ENCODE assay signal across 1 cellular context in the genomic region with DNA sequence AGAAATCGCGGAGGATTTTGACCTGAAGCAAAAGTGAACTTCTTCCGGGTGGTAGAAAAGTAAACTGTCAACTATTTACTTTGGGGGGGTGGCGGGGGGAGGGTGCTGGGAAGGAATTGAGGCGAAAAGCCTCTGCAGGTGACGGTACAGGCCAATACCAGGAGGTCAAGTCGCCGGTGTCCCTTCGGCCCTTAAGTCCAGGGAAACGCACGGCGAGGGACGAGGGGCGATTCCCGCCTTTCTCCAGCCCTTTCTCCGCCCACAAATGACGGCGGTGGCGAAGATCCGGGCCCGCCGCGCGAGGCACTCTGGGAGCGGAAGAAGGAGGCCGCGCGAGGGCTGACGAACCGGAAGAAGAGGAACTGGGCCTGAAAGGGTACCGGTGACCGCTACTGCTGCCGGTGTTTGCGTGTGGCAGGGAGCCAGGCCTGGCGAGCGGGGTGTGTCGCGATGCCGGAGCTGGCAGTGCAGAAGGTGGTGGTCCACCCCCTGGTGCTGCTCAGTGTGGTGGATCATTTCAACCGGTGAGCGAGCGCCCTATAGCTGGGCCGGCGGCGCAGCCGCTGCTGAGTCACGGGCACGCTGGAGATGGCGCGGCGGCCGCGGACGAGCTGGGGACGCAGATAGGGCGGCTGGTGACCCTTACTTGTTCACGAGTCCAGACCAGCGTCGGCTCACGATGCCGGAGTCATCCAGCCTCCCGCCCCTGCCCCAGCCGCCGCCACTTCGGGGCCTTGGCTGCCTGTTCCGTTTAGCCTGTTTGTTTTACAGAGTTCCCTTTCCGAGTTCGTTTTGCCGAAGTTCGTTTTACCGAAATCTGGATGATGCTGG.
TF ChIP-seq lines count a peak whose summit lies in the region.

PSMD7 (plus strand) TSS at position 350 of the 831 bp plus-strand sequence; CDS start at position 451, 101 bp downstream.

TF ChIP-seq in K562, 482 proteins besides CTCF, POLR2A, EP300 and RAD21 (continued from another document and continues in another):
- TF ChIP-seq, protein P1, sequence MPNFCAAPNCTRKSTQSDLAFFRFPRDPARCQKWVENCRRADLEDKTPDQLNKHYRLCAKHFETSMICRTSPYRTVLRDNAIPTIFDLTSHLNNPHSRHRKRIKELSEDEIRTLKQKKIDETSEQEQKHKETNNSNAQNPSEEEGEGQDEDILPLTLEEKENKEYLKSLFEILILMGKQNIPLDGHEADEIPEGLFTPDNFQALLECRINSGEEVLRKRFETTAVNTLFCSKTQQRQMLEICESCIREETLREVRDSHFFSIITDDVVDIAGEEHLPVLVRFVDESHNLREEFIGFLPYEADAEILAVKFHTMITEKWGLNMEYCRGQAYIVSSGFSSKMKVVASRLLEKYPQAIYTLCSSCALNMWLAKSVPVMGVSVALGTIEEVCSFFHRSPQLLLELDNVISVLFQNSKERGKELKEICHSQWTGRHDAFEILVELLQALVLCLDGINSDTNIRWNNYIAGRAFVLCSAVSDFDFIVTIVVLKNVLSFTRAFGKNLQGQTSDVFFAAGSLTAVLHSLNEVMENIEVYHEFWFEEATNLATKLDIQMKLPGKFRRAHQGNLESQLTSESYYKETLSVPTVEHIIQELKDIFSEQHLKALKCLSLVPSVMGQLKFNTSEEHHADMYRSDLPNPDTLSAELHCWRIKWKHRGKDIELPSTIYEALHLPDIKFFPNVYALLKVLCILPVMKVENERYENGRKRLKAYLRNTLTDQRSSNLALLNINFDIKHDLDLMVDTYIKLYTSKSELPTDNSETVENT (CRISPR knock-in tag; IDR thresholded peaks at IDR 0.05): peak; percentile 86
- peak; percentile 29; the same call in 1 of the 2 replicates for TF ChIP-seq NBN (IDR thresholded peaks at IDR 0.05; ENCODE audit: low read depth)
- peak; percentile 83 for TF ChIP-seq CREM (IDR thresholded peaks at IDR 0.05; ENCODE audit: low read depth)
- TF ChIP-seq ID3 (CRISPR knock-in tag; IDR thresholded peaks at IDR 0.05): no peak
- TF ChIP-seq ID3 (tag; IDR thresholded peaks at IDR 0.05): 0 out of 2 replicates have a peak, but pooled peaks have one; percentile 30
- TF ChIP-seq BMI1 (IDR thresholded peaks at IDR 0.05; ENCODE audit: low read length): no peak
- TF ChIP-seq RBBP5 (IDR thresholded peaks at IDR 0.05; ENCODE audit: borderline replicate concordance, insufficient read depth, low read length, poor library complexity, severe bottlenecking): peak; percentile 96
- peak; percentile 98 for TF ChIP-seq SUPT5H (IDR thresholded peaks at IDR 0.05)
- peak; percentile 95 for TF ChIP-seq NR2C2 (CRISPR knock-in tag; IDR thresholded peaks at IDR 0.05)
- peak; percentile 99 for TF ChIP-seq NR2C2 (tag; IDR thresholded peaks at IDR 0.05)
- TF ChIP-seq DPF2 (IDR thresholded peaks at IDR 0.05): peak; percentile 37
- TF ChIP-seq, protein P2, sequence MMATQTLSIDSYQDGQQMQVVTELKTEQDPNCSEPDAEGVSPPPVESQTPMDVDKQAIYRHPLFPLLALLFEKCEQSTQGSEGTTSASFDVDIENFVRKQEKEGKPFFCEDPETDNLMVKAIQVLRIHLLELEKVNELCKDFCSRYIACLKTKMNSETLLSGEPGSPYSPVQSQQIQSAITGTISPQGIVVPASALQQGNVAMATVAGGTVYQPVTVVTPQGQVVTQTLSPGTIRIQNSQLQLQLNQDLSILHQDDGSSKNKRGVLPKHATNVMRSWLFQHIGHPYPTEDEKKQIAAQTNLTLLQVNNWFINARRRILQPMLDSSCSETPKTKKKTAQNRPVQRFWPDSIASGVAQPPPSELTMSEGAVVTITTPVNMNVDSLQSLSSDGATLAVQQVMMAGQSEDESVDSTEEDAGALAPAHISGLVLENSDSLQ (IDR thresholded peaks at IDR 0.05): peak; percentile 32
- no peak for TF ChIP-seq ZNF3 (CRISPR knock-in tag; IDR thresholded peaks at IDR 0.05)
- TF ChIP-seq CBX2 (IDR thresholded peaks at IDR 0.05; ENCODE audit: insufficient read depth, low read length, poor library complexity, severe bottlenecking): no peak
- TF ChIP-seq PHB2 (IDR thresholded peaks at IDR 0.05; ENCODE audit: low read depth): no peak
- peak; percentile 71; the same call in 1 of the 2 replicates for TF ChIP-seq ZBTB9 (CRISPR knock-in tag; IDR thresholded peaks at IDR 0.05)
- TF ChIP-seq RNF2 (IDR thresholded peaks at IDR 0.05): peak; percentile 88
- TF ChIP-seq BRD4 (IDR thresholded peaks at IDR 0.05): peak; percentile 94
- TF ChIP-seq EGR1 (conservative IDR thresholded peaks at IDR 0.05): peak; percentile 37
- TF ChIP-seq ZBED1 (IDR thresholded peaks at IDR 0.05): no peak
- TF ChIP-seq TCF3 (CRISPR knock-in tag; IDR thresholded peaks at IDR 0.05): peak; percentile 44
- no peak for TF ChIP-seq HBP1 (CRISPR knock-in tag; IDR thresholded peaks at IDR 0.05)
- TF ChIP-seq, protein P3, sequence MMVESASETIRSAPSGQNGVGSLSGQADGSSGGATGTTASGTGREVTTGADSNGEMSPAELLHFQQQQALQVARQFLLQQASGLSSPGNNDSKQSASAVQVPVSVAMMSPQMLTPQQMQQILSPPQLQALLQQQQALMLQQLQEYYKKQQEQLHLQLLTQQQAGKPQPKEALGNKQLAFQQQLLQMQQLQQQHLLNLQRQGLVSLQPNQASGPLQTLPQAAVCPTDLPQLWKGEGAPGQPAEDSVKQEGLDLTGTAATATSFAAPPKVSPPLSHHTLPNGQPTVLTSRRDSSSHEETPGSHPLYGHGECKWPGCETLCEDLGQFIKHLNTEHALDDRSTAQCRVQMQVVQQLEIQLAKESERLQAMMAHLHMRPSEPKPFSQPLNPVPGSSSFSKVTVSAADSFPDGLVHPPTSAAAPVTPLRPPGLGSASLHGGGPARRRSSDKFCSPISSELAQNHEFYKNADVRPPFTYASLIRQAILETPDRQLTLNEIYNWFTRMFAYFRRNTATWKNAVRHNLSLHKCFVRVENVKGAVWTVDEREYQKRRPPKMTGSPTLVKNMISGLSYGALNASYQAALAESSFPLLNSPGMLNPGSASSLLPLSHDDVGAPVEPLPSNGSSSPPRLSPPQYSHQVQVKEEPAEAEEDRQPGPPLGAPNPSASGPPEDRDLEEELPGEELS (CRISPR knock-in tag; IDR thresholded peaks at IDR 0.05; ENCODE audit: borderline replicate concordance): peak; percentile 83; the same call in 1 of the 2 replicates
- TF ChIP-seq MLLT1 (IDR thresholded peaks at IDR 0.05): 0 out of 4 replicates have a peak, but pooled peaks of 1 of the 2 experiments have one; percentile 54
- no peak for TF ChIP-seq SREBF1 (IDR thresholded peaks at IDR 0.05; ENCODE audit: borderline replicate concordance, low read depth, low read length)
- TF ChIP-seq ZNF592 (IDR thresholded peaks at IDR 0.05): peak; percentile 73
- peak in 1 of 2 experiments; percentile 85; a peak in 2 of 4 replicates for TF ChIP-seq ZNF639 (CRISPR knock-in tag; conservative IDR thresholded peaks at IDR 0.05 in 1 of 2, IDR thresholded peaks at IDR 0.05 in 1 of 2)
- peak; percentile 99 for TF ChIP-seq L3MBTL2 (IDR thresholded peaks at IDR 0.05)
- peak; percentile 31; the same call in 1 of the 2 replicates for TF ChIP-seq CEBPG (CRISPR knock-in tag; IDR thresholded peaks at IDR 0.05)
- no peak for TF ChIP-seq CEBPG (tag; conservative IDR thresholded peaks at IDR 0.05 in 1 of 2, IDR thresholded peaks at IDR 0.05 in 1 of 2)
- peak; percentile 46; the same call in 1 of the 2 replicates for TF ChIP-seq ATF3 (IDR thresholded peaks at IDR 0.05)
- peak; percentile 45; the same call in 1 of the 2 replicates for TF ChIP-seq ATF3 (CRISPR knock-in tag; conservative IDR thresholded peaks at IDR 0.05)
- TF ChIP-seq NCOA6 (IDR thresholded peaks at IDR 0.05): no peak
- TF ChIP-seq ESRRA (IDR thresholded peaks at IDR 0.05; ENCODE audit: borderline replicate concordance, low read depth): peak; percentile 83
- TF ChIP-seq ELF4 (CRISPR knock-in tag; IDR thresholded peaks at IDR 0.05): peak; percentile 88
- peak; percentile 15 for TF ChIP-seq SOX6 (IDR thresholded peaks at IDR 0.05)
- no peak for TF ChIP-seq POU5F1 (IDR thresholded peaks at IDR 0.05; ENCODE audit: borderline replicate concordance, low read depth, low read length, partially characterized antibody)
- no peak for TF ChIP-seq PRPF4 (IDR thresholded peaks at IDR 0.05; ENCODE audit: insufficient read depth, low read depth, low read length, poor library complexity, severe bottlenecking)
